8 cellular contexts compared by ENCODE assay signal in the genomic region with DNA sequence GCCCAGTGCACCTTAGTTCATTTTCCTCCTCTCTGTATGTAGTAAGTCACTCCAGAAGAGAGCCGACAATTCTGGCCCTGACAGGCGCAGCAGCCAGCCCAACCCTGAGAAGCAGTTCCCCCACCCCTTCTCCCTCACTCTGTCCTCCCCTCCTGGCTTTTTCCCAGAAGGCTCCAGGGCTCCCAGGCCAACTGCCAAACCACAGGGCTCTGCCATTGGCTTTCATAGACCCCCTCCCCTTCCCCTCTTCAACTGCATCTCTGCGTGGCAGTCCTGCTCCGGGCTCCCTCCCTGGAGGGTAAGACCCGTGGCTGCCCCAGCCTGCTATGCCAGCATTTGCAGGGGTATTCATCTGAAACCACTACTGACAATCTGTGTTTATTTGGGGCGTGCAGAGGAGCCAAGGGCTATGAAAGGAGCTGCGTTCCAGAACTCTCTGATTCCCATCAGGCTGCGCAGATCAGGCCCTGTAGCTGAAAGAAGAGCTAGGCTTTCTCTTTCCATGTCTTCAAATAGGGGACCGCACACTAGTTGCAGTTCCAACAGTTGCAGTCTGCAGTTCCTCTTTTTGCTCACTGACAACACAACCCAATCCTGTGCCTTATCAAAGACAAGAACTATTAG.
DNase-seq lines count a peak whose midpoint lies in the region; ATAC-seq and TF ChIP-seq lines count a peak whose summit lies in the region.

No MANE protein-coding gene starts in this region.

- DNase-seq in GM13976 (ENCODE audit: low spot score) (peak; percentile 55), NCI-H187 treated with DMSO at 0.1 percent for 48 hours (lab: John Stamatoyannopoulos, UW) (peak; percentile 70), mammary epithelial cell (no peak), mesenchymal stem cell (peak; percentile 53), vagina (ENCODE audit: extremely low spot score in 2 of 2) (no peak), NCI-H1417 treated with DMSO at 0.1 percent for 48 hours (lab: John Stamatoyannopoulos, UW) (no peak)
- DNase-seq in activated naive CD4-positive, alpha-beta T cell treated with anti-CD3 and anti-CD28 coated beads for 36 hours, result no peak

- no peak overlapping the region for H2AK5ac ChIP-seq in mesenchymal stem cell (ENCODE audit: low read length, severe bottlenecking)

- in situ Hi-C loops in GM13976 (cut with MboI; ENCODE audit: low sequenced_read_pairs, unreplicated experiment), result no loop called here
- in situ Hi-C loops in mammary epithelial cell (cut with MboI; ENCODE audit: low sequenced_read_pairs in 2 of 2), result no loop called here

- H3K9ac ChIP-seq in mammary epithelial cell (ENCODE audit: insufficient read depth, low read length) (no peak overlapping the region), mesenchymal stem cell (ENCODE audit: low read length) (peak overlapping the region; percentile 27)

- H3K14ac ChIP-seq in mesenchymal stem cell (ENCODE audit: low read length in 2 of 2), result no peak overlapping the region

- H3K4me1 Mint-ChIP-seq in activated naive CD4-positive, alpha-beta T cell treated with anti-CD3 and anti-CD28 coated beads for 36 hours (ENCODE audit: low read depth), result no peaks in the 10 kb centered on the region

- H3K23ac ChIP-seq in mesenchymal stem cell (ENCODE audit: low read length in 2 of 2), result no peak overlapping the region

- CTCF ChIA-PET in mammary epithelial cell (lab: Charles Lee; ENCODE audit: low non-redundant PET), result no interaction called here
- CTCF ChIA-PET in activated naive CD4-positive, alpha-beta T cell treated with anti-CD3 and anti-CD28 coated beads for 36 hours (lab: Charles Lee), result interaction anchor here (0.7 kb wide), 1 partner anchor 126 kb away, joined by 3 read pairs; no protein-coding TSS in a partner anchor

- H4K8ac ChIP-seq in mesenchymal stem cell (ENCODE audit: low read length), result peak overlapping the region; percentile 5

- no peak overlapping the region for H3K27ac Mint-ChIP-seq in activated naive CD4-positive, alpha-beta T cell treated with anti-CD3 and anti-CD28 coated beads for 36 hours

- H4K20me1 ChIP-seq in mammary epithelial cell (ENCODE audit: insufficient read depth, low read length), result no peaks in the 10 kb centered on the region

- peak overlapping the region; percentile 17 for H2BK15ac ChIP-seq in mesenchymal stem cell (ENCODE audit: low read depth, poor library complexity, severe bottlenecking)

- H2AFZ ChIP-seq in mammary epithelial cell (ENCODE audit: low read depth, low read length) (peak overlapping the region; percentile 15), mesenchymal stem cell (ENCODE audit: low read depth, low read length) (no peak overlapping the region)

- no peak overlapping the region for H3K4me3 Mint-ChIP-seq in activated naive CD4-positive, alpha-beta T cell treated with anti-CD3 and anti-CD28 coated beads for 36 hours

- no peak overlapping the region for H3K4me3 ChIP-seq in mammary epithelial cell (replicated peaks in 1 of 3; ENCODE audit: insufficient read depth in 1 of 3, low read depth in 2 of 3, low read length in 3 of 3)
- H3K4me3 ChIP-seq in mesenchymal stem cell (ENCODE audit: insufficient read depth in 1 of 2, low read depth in 1 of 2, low read length in 2 of 2), result no peak overlapping the region
- H3K4me3 ChIP-seq in vagina, result no peak overlapping the region

- no peaks in the 10 kb centered on the region for H3K36me3 ChIP-seq in mammary epithelial cell (ENCODE audit: insufficient read depth, low read length)
- H3K36me3 ChIP-seq in mesenchymal stem cell (ENCODE audit: control insufficient read depth in 1 of 2, insufficient read depth in 2 of 2, low read depth in 1 of 2, low read length in 2 of 2), result no peaks in the 10 kb centered on the region
- no peaks in the 10 kb centered on the region for H3K36me3 ChIP-seq in vagina

- no peak overlapping the region for H2BK5ac ChIP-seq in mesenchymal stem cell (ENCODE audit: low read depth, low read length, poor library complexity, severe bottlenecking)

- WGBS in mammary epithelial cell (ENCODE audit: low coverage, missing lambda C conversion rate), result 36% methylated on average over 6 of the region's 9 CpGs
- WGBS in mesenchymal stem cell, result 63% methylated on average over 8 of the region's 9 CpGs

- H2BK120ac ChIP-seq in mesenchymal stem cell (ENCODE audit: low read depth, low read length), result no peak overlapping the region

- H3K27me3 Mint-ChIP-seq in activated naive CD4-positive, alpha-beta T cell treated with anti-CD3 and anti-CD28 coated beads for 36 hours (ENCODE audit: low read depth), result peaks cover 9% of the 10 kb centered on the region

- no peak for TF ChIP-seq POLR2A in vagina (IDR thresholded peaks at IDR 0.05)

- peak overlapping the region; percentile 11 to 48 for H3K18ac ChIP-seq in mesenchymal stem cell (ENCODE audit: low read depth in 1 of 2, low read length in 2 of 2)

- no peaks in the 10 kb centered on the region for H3K9me3 ChIP-seq in mammary epithelial cell (replicated peaks; ENCODE audit: insufficient read depth, low read length)
- H3K9me3 ChIP-seq in mesenchymal stem cell (ENCODE audit: control insufficient read depth, low read length), result no peaks in the 10 kb centered on the region
- H3K9me3 ChIP-seq in vagina, result no peaks in the 10 kb centered on the region

- intact Hi-C loops in mammary epithelial cell (cut with micrococcal nuclease) (no loop called here), vagina (cut with DNase I) (loop anchor here (5.0 kb wide), 1 partner anchor 551 kb away; the partner anchor contains the start of gene IGFBP5)
- intact Hi-C loops in activated naive CD4-positive, alpha-beta T cell treated with anti-CD3 and anti-CD28 coated beads for 36 hours (cut with micrococcal nuclease), result no loop called here

- dilution Hi-C loops in mammary epithelial cell (cut with HindIII; ENCODE audit: low sequenced_read_pairs), result no loop called here

- no peaks in the 10 kb centered on the region for H3K79me1 ChIP-seq in mesenchymal stem cell (replicated peaks; ENCODE audit: low read length, poor library complexity, severe bottlenecking)

- H3K79me2 ChIP-seq in mammary epithelial cell (ENCODE audit: insufficient read depth, low read length), result no peaks in the 10 kb centered on the region

- no peak overlapping the region for H3K4me2 ChIP-seq in mammary epithelial cell (ENCODE audit: insufficient read depth, low read depth, low read length)
- H3K4me2 ChIP-seq in mesenchymal stem cell (ENCODE audit: low read length, poor library complexity, severe bottlenecking), result no peak overlapping the region

- H3K27ac ChIP-seq in mammary epithelial cell (ENCODE audit: insufficient read depth, low read depth, low read length) (no peak overlapping the region), mesenchymal stem cell (ENCODE audit: low read length, poor library complexity, severe bottlenecking) (no peak overlapping the region), vagina (peak overlapping the region; percentile 80)

- peak overlapping the region in 1 of 2 experiments; percentile 5 for H3K4ac ChIP-seq in mesenchymal stem cell (ENCODE audit: low read depth in 1 of 2, low read length in 2 of 2)

- TF ChIP-seq CTCF in GM13976 (IDR thresholded peaks at IDR 0.05; ENCODE audit: borderline replicate concordance, control extremely low read depth, extremely low read depth, insufficient read depth, missing control alignments), result no peak
- no peak for TF ChIP-seq CTCF in mammary epithelial cell (conservative IDR thresholded peaks at IDR 0.05 in 1 of 2, IDR thresholded peaks at IDR 0.05 in 1 of 2; ENCODE audit: extremely low read depth in 1 of 2, insufficient read depth in 1 of 2, low read depth in 1 of 2, low read length in 2 of 2)
- no peak for TF ChIP-seq CTCF in vagina (IDR thresholded peaks at IDR 0.05)

- H4K91ac ChIP-seq in mesenchymal stem cell (ENCODE audit: low read length), result peak overlapping the region; percentile 43

- peak overlapping the region; percentile 1 to 87 for H2BK12ac ChIP-seq in mesenchymal stem cell (ENCODE audit: low read length in 2 of 2)

- H3K4me1 ChIP-seq in mammary epithelial cell (ENCODE audit: insufficient read depth, low read length) (no peaks in the 10 kb centered on the region), mesenchymal stem cell (ENCODE audit: control insufficient read depth, insufficient read depth, low read depth, low read length) (peaks cover 3% of the 10 kb centered on the region), vagina (peaks cover 35% of the 10 kb centered on the region)

- no peaks in the 10 kb centered on the region for H3K36me3 Mint-ChIP-seq in activated naive CD4-positive, alpha-beta T cell treated with anti-CD3 and anti-CD28 coated beads for 36 hours (ENCODE audit: low read depth)

- H3K27me3 ChIP-seq in mammary epithelial cell (ENCODE audit: insufficient read depth, low read length) (no peaks in the 10 kb centered on the region), mesenchymal stem cell (ENCODE audit: control insufficient read depth in 1 of 2, insufficient read depth in 1 of 2, low read length in 2 of 2) (no peaks in the 10 kb centered on the region), vagina (no peaks in the 10 kb centered on the region)

- no TSS peak for BruUV-seq in mammary epithelial cell (replicated peaks; lab: Mats Ljungman, UMichigan)

- peak; percentile 95 for ATAC-seq in HG02610 (IDR thresholded peaks at IDR 0.05; ENCODE audit: unreplicated experiment)

- no peaks in the 10 kb centered on the region for H3K9me3 Mint-ChIP-seq in activated naive CD4-positive, alpha-beta T cell treated with anti-CD3 and anti-CD28 coated beads for 36 hours

Comparison
In these comparisons a context has a peak if more than half of its experiments do, and no peak if none do; other contexts are left out.
1. DNase-seq: peak in GM13976 (single experiment), NCI-H187 treated with DMSO at 0.1 percent for 48 hours (single experiment) and mesenchymal stem cell (single experiment); none in mammary epithelial cell (single experiment), vagina (0 of 2), activated naive CD4-positive, alpha-beta T cell treated with anti-CD3 and anti-CD28 coated beads for 36 hours (single experiment) and NCI-H1417 treated with DMSO at 0.1 percent for 48 hours (single experiment).